28 cellular contexts compared by ENCODE assay signal in the genomic region with DNA sequence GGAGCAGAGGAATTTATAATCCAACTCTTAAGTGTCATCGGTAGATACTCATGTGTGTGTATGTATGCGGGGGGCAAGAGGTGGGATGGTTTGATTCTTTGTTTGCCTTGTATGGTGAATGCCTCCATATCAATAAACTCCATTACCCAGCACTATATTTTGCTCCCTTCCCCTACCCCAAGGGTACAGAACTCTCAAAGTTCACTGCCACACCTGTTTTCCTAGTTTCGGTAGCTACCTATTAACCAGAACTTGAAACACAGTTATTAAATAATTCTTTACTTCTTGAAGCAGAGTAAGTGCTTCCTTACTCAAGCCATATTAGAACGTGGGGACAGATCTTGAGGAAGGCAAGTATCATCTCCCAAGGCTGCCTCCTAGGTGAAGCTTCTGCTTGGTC.
"Had no signal": no experiment of that assay in that cellular context is flagged by ENCODE, and none has a peak within 500 bp of the region (broad histone marks: within the 10 kb centered on the region; RNA-seq: fewer than 3 reads in every experiment).

No MANE protein-coding gene starts in this region.

- H3K27me3 Mint-ChIP-seq: progenitor cell of endocrine pancreas; stimulated activated memory B cell treated with anti-CD40 and anti-IgM and Interleukin-4, amounts not matched to agents 10 μg/mL and 1 μg/mL and 100 μg/mL, for 72 hours had no signal

- ATAC-seq: heart right ventricle; left lobe of liver; natural killer cell treated with Interleukin-12 subunit alpha and Interleukin-12 subunit beta and Interleukin-15 and Interleukin-18, amount 100 ng/mL, for 72 hours; pancreas; sciatic nerve; stimulated activated memory B cell treated with anti-CD40 and anti-IgM and Interleukin-4, amounts not matched to agents 10 μg/mL and 1 μg/mL and 100 μg/mL, for 72 hours; stimulated activated naive CD8-positive, alpha-beta T cell treated with anti-CD3 and anti-CD28 coated beads, Interleukin-15, Interleukin-2, amounts not matched to agents 100 U/mL and 50 U/mL, for 24 hours had no signal

- H3K9me3 ChIP-seq: esophagus squamous epithelium, heart right ventricle, neutrophil, pancreas, right atrium auricular region, testis, tibial artery, upper lobe of left lung, uterus had no signal

- H3K4me3 Mint-ChIP-seq: natural killer cell treated with Interleukin-12 subunit alpha and Interleukin-12 subunit beta and Interleukin-15 and Interleukin-18, amount 100 ng/mL, for 72 hours; neural crest cell; stimulated activated memory B cell treated with anti-CD40 and anti-IgM and Interleukin-4, amounts not matched to agents 10 μg/mL and 1 μg/mL and 100 μg/mL, for 72 hours had no signal

- H3K27me3 ChIP-seq: esophagus squamous epithelium, neutrophil, pancreas, right atrium auricular region, testis, tibial artery, upper lobe of left lung, uterus had no signal

- H3K9me3 Mint-ChIP-seq: natural killer cell treated with Interleukin-12 subunit alpha and Interleukin-12 subunit beta and Interleukin-15 and Interleukin-18, amount 100 ng/mL, for 72 hours; neural crest cell; stimulated activated memory B cell treated with anti-CD40 and anti-IgM and Interleukin-4, amounts not matched to agents 10 μg/mL and 1 μg/mL and 100 μg/mL, for 72 hours had no signal

- H3K36me3 ChIP-seq: esophagus squamous epithelium, heart right ventricle, neutrophil, pancreas, right atrium auricular region, tibial artery, upper lobe of left lung, uterus had no signal

- H3K4me1 ChIP-seq: esophagus squamous epithelium, heart right ventricle, pancreas, right atrium auricular region, testis, upper lobe of left lung, uterus had no signal

- H3K27ac ChIP-seq: coronary artery, esophagus squamous epithelium, heart right ventricle, neutrophil, pancreas, right atrium auricular region, testis, tibial artery, upper lobe of left lung, uterus had no signal

- H3K4me1 Mint-ChIP-seq: neural crest cell; stimulated activated memory B cell treated with anti-CD40 and anti-IgM and Interleukin-4, amounts not matched to agents 10 μg/mL and 1 μg/mL and 100 μg/mL, for 72 hours had no signal

- H3K27ac Mint-ChIP-seq: natural killer cell treated with Interleukin-12 subunit alpha and Interleukin-12 subunit beta and Interleukin-15 and Interleukin-18, amount 100 ng/mL, for 72 hours; progenitor cell of endocrine pancreas; stimulated activated memory B cell treated with anti-CD40 and anti-IgM and Interleukin-4, amounts not matched to agents 10 μg/mL and 1 μg/mL and 100 μg/mL, for 72 hours had no signal

- H3K4me3 ChIP-seq: coronary artery, esophagus squamous epithelium, heart right ventricle, pancreas, right atrium auricular region, testis, tibial artery, upper lobe of left lung, uterus had no signal

- H3K36me3 Mint-ChIP-seq: natural killer cell treated with Interleukin-12 subunit alpha and Interleukin-12 subunit beta and Interleukin-15 and Interleukin-18, amount 100 ng/mL, for 72 hours; stimulated activated memory B cell treated with anti-CD40 and anti-IgM and Interleukin-4, amounts not matched to agents 10 μg/mL and 1 μg/mL and 100 μg/mL, for 72 hours had no signal

- DNase-seq: dermis blood vessel endothelial cell; effector memory CD4-positive, alpha-beta T cell; erythroblast; esophagus squamous epithelium; foreskin melanocyte; glutamatergic neuron; heart right ventricle; hypothalamus; mesendoderm; midbrain; pancreas; stimulated activated CD4-positive, alpha-beta T cell treated with anti-CD3 and anti-CD28 coated beads, Interleukin-2, amount 100 ng/mL, for 24 hours; stimulated activated CD4-positive, alpha-beta T cell treated with anti-CD3 and anti-CD28 coated beads, Interleukin-4, amount 100 ng/mL, for 24 hours; stimulated activated naive CD8-positive, alpha-beta T cell treated with anti-CD3 and anti-CD28 coated beads, Interleukin-15, Interleukin-2, amounts not matched to agents 100 U/mL and 50 U/mL, for 24 hours; substantia nigra; testis; tibial artery; upper lobe of left lung; uterus had no signal
